16 cellular contexts compared by ENCODE assay signal in the genomic region with DNA sequence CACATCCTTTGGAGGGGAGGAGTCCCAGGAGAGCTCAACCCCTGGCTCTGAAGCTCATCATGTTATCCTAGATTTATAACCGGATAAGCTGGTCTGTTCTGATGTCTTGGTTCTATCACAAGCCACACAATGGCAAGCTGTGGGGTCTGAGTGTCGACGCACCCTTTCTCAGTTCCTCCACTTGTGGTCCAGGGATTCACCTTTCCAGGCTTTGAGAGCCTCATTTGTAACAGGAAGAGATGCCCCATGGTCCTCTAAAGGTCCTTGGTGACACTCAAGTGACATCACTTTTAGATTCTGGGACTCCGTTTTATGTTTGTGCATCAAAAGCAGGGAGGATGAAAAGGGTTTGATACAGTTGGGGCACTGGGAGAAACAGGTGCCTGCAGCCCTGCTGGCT.
DNase-seq lines count a peak whose midpoint lies in the region; ATAC-seq and TF ChIP-seq lines count a peak whose summit lies in the region.
"Had no signal": no experiment of that assay in that cellular context is flagged by ENCODE, and none has a peak within 500 bp of the region (broad histone marks: within the 10 kb centered on the region; RNA-seq: fewer than 3 reads in every experiment).

No MANE protein-coding gene starts in this region.

- H3K36me3 Mint-ChIP-seq in activated naive CD8-positive, alpha-beta T cell treated with anti-CD3 and anti-CD28 coated beads, Interleukin-2, amount 50 U/mL, for 24 hours (ENCODE audit: low read depth) = peaks cover 11% of the 10 kb centered on the region
- peaks cover 16% of the 10 kb centered on the region for H3K36me3 Mint-ChIP-seq in activated naive CD8-positive, alpha-beta T cell treated with anti-CD3 and anti-CD28 coated beads for 36 hours
- peaks cover 40% of the 10 kb centered on the region for H3K36me3 Mint-ChIP-seq in activated T-cell treated with anti-CD3 and anti-CD28 coated beads, Interleukin-2, amount 50 U/mL, for 24 hours (ENCODE audit: low read depth)
- H3K36me3 Mint-ChIP-seq: CD14-positive monocyte had no signal

- DNase-seq in activated naive CD8-positive, alpha-beta T cell treated with anti-CD3 and anti-CD28 coated beads, Interleukin-2, amount 50 U/mL, for 24 hours = no peak
- DNase-seq in activated naive CD8-positive, alpha-beta T cell treated with anti-CD3 and anti-CD28 coated beads for 36 hours = no peak
- no peak for DNase-seq in uterus
- DNase-seq in inferior parietal cortex (ENCODE audit: extremely low spot score) = no peak
- no peak for DNase-seq in activated T-cell treated with anti-CD3 and anti-CD28 coated beads, Interleukin-2, amount 50 U/mL, for 24 hours
- DNase-seq: DMS79, KG1, NCI-H1694 treated with DMSO at 0.1 percent for 48 hours, NCI-H446, NCI-H774, SHP77 treated with DMSO at 0.1 percent for 48 hours had no signal

- no peak overlapping the region for H3K4me3 Mint-ChIP-seq in activated naive CD8-positive, alpha-beta T cell treated with anti-CD3 and anti-CD28 coated beads, Interleukin-2, amount 50 U/mL, for 24 hours
- H3K4me3 Mint-ChIP-seq in activated naive CD8-positive, alpha-beta T cell treated with anti-CD3 and anti-CD28 coated beads for 36 hours = no peak overlapping the region
- H3K4me3 Mint-ChIP-seq in activated T-cell treated with anti-CD3 and anti-CD28 coated beads, Interleukin-2, amount 50 U/mL, for 24 hours = no peak overlapping the region
- H3K4me3 Mint-ChIP-seq: CD14-positive monocyte had no signal

- H3K9me3 ChIP-seq in SU-DHL-6 (ENCODE audit: insufficient read depth, low read length) (no peaks in the 10 kb centered on the region), uterus (no peaks in the 10 kb centered on the region)

- TF ChIP-seq POLR2A in uterus (IDR thresholded peaks at IDR 0.05) = no peak

- H3K4me3 ChIP-seq in SU-DHL-6 (ENCODE audit: insufficient read depth, low read length, poor library complexity, severe bottlenecking) (no peak overlapping the region), uterus (no peak overlapping the region)

- no peaks in the 10 kb centered on the region for H3K9me2 ChIP-seq in SU-DHL-6 (replicated peaks; ENCODE audit: insufficient read depth, low read length)

- TF ChIP-seq CTCF in SU-DHL-6 (IDR thresholded peaks at IDR 0.05; ENCODE audit: insufficient read depth, low read length, poor library complexity, severe bottlenecking) (no peak), uterus (IDR thresholded peaks at IDR 0.05) (no peak)

- H4K20me1 ChIP-seq in SU-DHL-6 (ENCODE audit: low read depth, low read length) = no peaks in the 10 kb centered on the region

- no peaks in the 10 kb centered on the region for H3K9me3 Mint-ChIP-seq in activated naive CD8-positive, alpha-beta T cell treated with anti-CD3 and anti-CD28 coated beads, Interleukin-2, amount 50 U/mL, for 24 hours
- H3K9me3 Mint-ChIP-seq in activated naive CD8-positive, alpha-beta T cell treated with anti-CD3 and anti-CD28 coated beads for 36 hours = no peaks in the 10 kb centered on the region
- no peaks in the 10 kb centered on the region for H3K9me3 Mint-ChIP-seq in activated T-cell treated with anti-CD3 and anti-CD28 coated beads, Interleukin-2, amount 50 U/mL, for 24 hours
- H3K9me3 Mint-ChIP-seq: CD14-positive monocyte had no signal

- H3K27ac ChIP-seq in SU-DHL-6 (ENCODE audit: low read depth, low read length) (peak overlapping the region; percentile 92), uterus (peak overlapping the region; percentile 85 to 86)

- no peaks in the 10 kb centered on the region for H3K36me3 ChIP-seq in SU-DHL-6 (ENCODE audit: low read length)
- no peaks in the 10 kb centered on the region for H3K36me3 ChIP-seq in uterus

- peaks cover 0 to 19% of the 10 kb centered on the region in 2 donors for H3K4me1 ChIP-seq in uterus

- H3K27me3 ChIP-seq in SU-DHL-6 (ENCODE audit: low read length) (no peaks in the 10 kb centered on the region), uterus (no peaks in the 10 kb centered on the region)

- intact Hi-C loops in uterus (cut with DNase I; ENCODE audit: low total_unique reads) = no loop called here

- peaks cover 61% of the 10 kb centered on the region for H3K4me1 Mint-ChIP-seq in activated naive CD8-positive, alpha-beta T cell treated with anti-CD3 and anti-CD28 coated beads, Interleukin-2, amount 50 U/mL, for 24 hours
- H3K4me1 Mint-ChIP-seq in activated naive CD8-positive, alpha-beta T cell treated with anti-CD3 and anti-CD28 coated beads for 36 hours = peaks cover 51% of the 10 kb centered on the region
- peaks cover 66% of the 10 kb centered on the region for H3K4me1 Mint-ChIP-seq in activated T-cell treated with anti-CD3 and anti-CD28 coated beads, Interleukin-2, amount 50 U/mL, for 24 hours (ENCODE audit: low read depth)

- H3K4me2 ChIP-seq in SU-DHL-6 (ENCODE audit: low read depth, low read length, poor library complexity, severe bottlenecking) = peak overlapping the region; percentile 75

- peak overlapping the region; percentile 46 for H3K9ac ChIP-seq in SU-DHL-6 (ENCODE audit: low read length)

- peaks cover 53% of the 10 kb centered on the region for H3F3A ChIP-seq in SU-DHL-6 (ENCODE audit: insufficient read depth)

- no peaks in the 10 kb centered on the region for H3K27me3 Mint-ChIP-seq in activated naive CD8-positive, alpha-beta T cell treated with anti-CD3 and anti-CD28 coated beads, Interleukin-2, amount 50 U/mL, for 24 hours
- no peaks in the 10 kb centered on the region for H3K27me3 Mint-ChIP-seq in activated naive CD8-positive, alpha-beta T cell treated with anti-CD3 and anti-CD28 coated beads for 36 hours
- H3K27me3 Mint-ChIP-seq in activated T-cell treated with anti-CD3 and anti-CD28 coated beads, Interleukin-2, amount 50 U/mL, for 24 hours = no peaks in the 10 kb centered on the region

- H3K27ac Mint-ChIP-seq in activated naive CD8-positive, alpha-beta T cell treated with anti-CD3 and anti-CD28 coated beads, Interleukin-2, amount 50 U/mL, for 24 hours = peak overlapping the region; percentile 60
- H3K27ac Mint-ChIP-seq in activated naive CD8-positive, alpha-beta T cell treated with anti-CD3 and anti-CD28 coated beads for 36 hours = no peak overlapping the region
- no peak overlapping the region for H3K27ac Mint-ChIP-seq in activated T-cell treated with anti-CD3 and anti-CD28 coated beads, Interleukin-2, amount 50 U/mL, for 24 hours
- H3K27ac Mint-ChIP-seq: CD14-positive monocyte had no signal

- ATAC-seq in activated naive CD8-positive, alpha-beta T cell treated with anti-CD3 and anti-CD28 coated beads, Interleukin-2, amount 50 U/mL, for 24 hours = no peak
- peak; percentile 32 for ATAC-seq in GM19463 (IDR thresholded peaks at IDR 0.05; ENCODE audit: unreplicated experiment)
- ATAC-seq in HG03196 (IDR thresholded peaks at IDR 0.05; ENCODE audit: unreplicated experiment) = no peak
- ATAC-seq: HCT116 had no signal

- no peak overlapping the region for H2AFZ ChIP-seq in SU-DHL-6 (ENCODE audit: low read depth, low read length, severe bottlenecking)

- H3K79me2 ChIP-seq in SU-DHL-6 (ENCODE audit: insufficient read depth, low read length) = peaks cover 81% of the 10 kb centered on the region
